8 cellular contexts compared by ENCODE assay signal in the genomic region with DNA sequence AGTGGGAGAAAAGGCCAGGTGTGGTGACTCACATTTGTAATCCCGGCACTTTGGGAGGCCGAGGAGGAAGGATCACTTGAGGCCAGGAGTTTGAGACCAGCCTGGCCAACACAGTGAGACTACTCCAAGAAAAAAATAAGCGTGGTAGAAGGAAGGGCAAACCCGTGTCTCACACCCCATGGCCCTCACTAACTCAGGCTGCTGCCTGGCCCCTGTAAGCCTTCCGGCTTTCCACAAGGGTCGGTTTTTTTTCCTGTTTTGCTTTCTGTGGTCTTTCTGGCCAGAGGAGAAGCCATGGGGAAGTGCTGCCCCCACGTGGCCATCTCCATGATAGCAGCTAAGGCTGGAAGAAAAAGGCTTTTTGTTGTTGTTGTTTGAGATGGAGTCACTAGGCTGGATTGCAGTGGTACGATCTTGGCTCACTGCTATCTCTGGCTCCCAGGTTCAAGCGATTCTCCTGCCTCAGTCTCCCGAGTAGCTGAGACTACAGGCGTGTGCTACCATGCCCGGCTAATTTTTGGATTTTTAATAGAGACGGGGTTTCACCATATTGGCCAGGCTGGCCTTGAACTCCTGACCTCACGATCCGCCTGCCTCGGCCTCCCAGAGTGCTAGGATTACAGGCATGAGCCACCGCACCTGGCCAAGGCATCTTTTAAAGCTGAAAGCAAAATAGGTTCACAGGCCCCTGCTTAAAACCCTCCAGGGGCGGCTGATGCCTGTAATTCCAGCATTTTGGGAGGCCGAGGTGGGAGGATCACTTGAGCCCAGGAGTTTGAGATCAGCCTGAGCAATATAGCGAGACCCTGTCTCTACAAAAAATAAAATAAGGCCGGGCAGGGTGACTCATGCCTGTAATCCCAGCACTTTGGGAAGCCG. TPM values are rescaled to one million over a fixed set of nuclear protein-coding genes. Genes with fewer than 3 reads are reported as not detected.
A peak's percentile ranks its signal among the peaks of the same experiment; 100 is the strongest.
DNase-seq lines count a peak whose midpoint lies in the region; ATAC-seq and TF ChIP-seq lines count a peak whose summit lies in the region.

No MANE protein-coding gene starts in this region.

- H3K4me2 ChIP-seq in mammary epithelial cell (ENCODE audit: insufficient read depth, low read depth, low read length): no peak overlapping the region

- no peaks in the 10 kb centered on the region for H3K4me1 ChIP-seq in mammary epithelial cell (ENCODE audit: insufficient read depth, low read length)

- dilution Hi-C loops in mammary epithelial cell (cut with HindIII; ENCODE audit: low sequenced_read_pairs): no loop called here

- no peak for ATAC-seq in GM21786 (IDR thresholded peaks at IDR 0.05; ENCODE audit: unreplicated experiment)

- in situ Hi-C loops in mammary epithelial cell (cut with MboI; ENCODE audit: low sequenced_read_pairs in 2 of 2): loop anchor here (5.0 kb wide), 2 partner anchors 194 to 239 kb away; no protein-coding TSS in a partner anchor

- WGBS in mammary epithelial cell (ENCODE audit: low coverage, missing lambda C conversion rate): 36% methylated on average over 14 of the region's 22 CpGs

- intact Hi-C loops in mammary epithelial cell (cut with micrococcal nuclease): loop anchor here (1.0 to 5.0 kb wide), 3 partner anchors 192 to 1214 kb away; no protein-coding TSS in a partner anchor

- no peaks in the 10 kb centered on the region for H3K9me3 ChIP-seq in mammary epithelial cell (replicated peaks; ENCODE audit: insufficient read depth, low read length)

- no peaks in the 10 kb centered on the region for H4K20me1 ChIP-seq in mammary epithelial cell (ENCODE audit: insufficient read depth, low read length)

- peak; percentile 83 for TF ChIP-seq CTCF in VCaP (conservative IDR thresholded peaks at IDR 0.05)
- peak; percentile 82 to 86 for TF ChIP-seq CTCF in mammary epithelial cell (conservative IDR thresholded peaks at IDR 0.05 in 1 of 2, IDR thresholded peaks at IDR 0.05 in 1 of 2; ENCODE audit: extremely low read depth in 1 of 2, insufficient read depth in 1 of 2, low read depth in 1 of 2, low read length in 2 of 2)

- H3K36me3 ChIP-seq in mammary epithelial cell (ENCODE audit: insufficient read depth, low read length): no peaks in the 10 kb centered on the region

- no peak overlapping the region for H3K9ac ChIP-seq in mammary epithelial cell (ENCODE audit: insufficient read depth, low read length)

- no peak overlapping the region for H3K4me3 ChIP-seq in mammary epithelial cell (replicated peaks in 1 of 3; ENCODE audit: insufficient read depth in 1 of 3, low read depth in 2 of 3, low read length in 3 of 3)

- no peaks in the 10 kb centered on the region for H3K79me2 ChIP-seq in mammary epithelial cell (ENCODE audit: insufficient read depth, low read length)

- peak; percentile 74 for DNase-seq in NCI-H510A treated with DMSO at 0.1 percent for 48 hours (lab: John Stamatoyannopoulos, UW)
- no peak for DNase-seq in NCI-H510A (lab: John Stamatoyannopoulos, UW)
- DNase-seq in NCI-H2081 treated with DMSO at 0.1 percent for 48 hours (lab: John Stamatoyannopoulos, UW): peak; percentile 5
- peak; percentile 52 for DNase-seq in mammary epithelial cell
- DNase-seq in islet precursor cell: peak; percentile 91
- peak; percentile 66 to 91 (median 74) for DNase-seq in stimulated activated CD4-positive, alpha-beta T cell treated with anti-CD3 and anti-CD28 coated beads, Interleukin-1b, Interleukin-23, amount 100 ng/mL, for 24 hours (ENCODE audit: low read depth in 4 of 4, low spot score in 1 of 4)

- H3K27me3 ChIP-seq in mammary epithelial cell (ENCODE audit: insufficient read depth, low read length): no peaks in the 10 kb centered on the region

- CTCF ChIA-PET in mammary epithelial cell (lab: Charles Lee; ENCODE audit: low non-redundant PET): interaction anchor here (0.6 kb wide), 1 partner anchor 240 kb away, joined by 3 read pairs; no protein-coding TSS in a partner anchor

- no TSS peak for BruUV-seq in mammary epithelial cell (replicated peaks; lab: Mats Ljungman, UMichigan)

- H3K27ac ChIP-seq in VCaP (no peak overlapping the region), mammary epithelial cell (ENCODE audit: insufficient read depth, low read depth, low read length) (no peak overlapping the region)

- H2AFZ ChIP-seq in mammary epithelial cell (ENCODE audit: low read depth, low read length): peak overlapping the region; percentile 46

RNA-seq across cellular contexts. Expression of a gene that starts 7.5 kb away (rescaled TPM):
- total RNA-seq in mammary epithelial cell: 10 to 100 TPM; 36.0 to 50.2 TPM
- 10.1 TPM for polyA plus RNA-seq in mammary epithelial cell
- 12.3 TPM for polyA minus RNA-seq in mammary epithelial cell

RNA-seq across cellular contexts. Expression of a gene that starts 47.0 kb away (rescaled TPM):
- total RNA-seq in mammary epithelial cell: 10 to 100 TPM in 1 of 2 donors, 1 to 10 TPM in 1; 9.3 to 20.7 TPM
- polyA plus RNA-seq in mammary epithelial cell: 1.2 TPM
- polyA minus RNA-seq in mammary epithelial cell: 3.6 TPM
